ENCODE assay signal across 9 cellular contexts in the genomic region with DNA sequence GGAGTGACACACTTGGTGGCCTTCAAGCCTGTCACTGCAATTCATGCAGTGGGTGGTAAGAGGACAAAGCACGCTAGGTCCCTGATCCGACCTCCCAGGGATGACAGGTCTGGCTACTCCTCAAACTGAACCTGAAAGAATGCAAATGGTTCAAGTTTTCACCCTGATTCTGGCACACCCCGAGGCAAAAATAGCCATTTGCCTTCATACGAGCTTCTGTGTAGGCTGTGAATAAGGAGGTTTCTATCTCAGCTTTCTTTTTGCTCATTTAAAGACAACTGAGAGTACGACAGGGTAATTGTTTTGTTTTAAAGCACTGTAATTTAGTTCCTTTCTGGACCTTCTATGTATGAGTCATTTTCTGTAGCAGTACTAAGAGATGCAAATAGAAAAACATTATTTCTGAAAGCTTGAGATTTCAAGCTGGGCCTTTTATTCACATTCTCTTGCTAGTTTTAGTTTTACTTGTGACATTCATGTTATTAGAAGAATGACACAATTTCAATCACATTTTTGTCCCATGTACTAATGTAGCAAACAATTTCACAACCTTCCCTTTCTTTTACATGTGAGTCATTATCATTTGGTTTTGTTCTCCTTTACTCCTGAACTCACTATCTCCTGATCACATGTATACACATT. TPM values are rescaled to one million over a fixed set of nuclear protein-coding genes. Genes with fewer than 3 reads are reported as not detected.
DNase-seq lines count a peak whose midpoint lies in the region; ATAC-seq and TF ChIP-seq lines count a peak whose summit lies in the region.
"Had no signal": no experiment of that assay in that cellular context is flagged by ENCODE, and none has a peak within 500 bp of the region (broad histone marks: within the 10 kb centered on the region; RNA-seq: fewer than 3 reads in every experiment).

No MANE protein-coding gene starts in this region.

- no peak overlapping the region for H3K4me3 ChIP-seq in BJ (ENCODE audit: low read depth, low read length)

- peak; percentile 94 for ATAC-seq in GM19328 (IDR thresholded peaks at IDR 0.05; ENCODE audit: unreplicated experiment)
- ATAC-seq in HG03175 (IDR thresholded peaks at IDR 0.05; ENCODE audit: unreplicated experiment), result peak; percentile 88
- ATAC-seq: HCT116 had no signal

- no peaks in the 10 kb centered on the region for H3K36me3 ChIP-seq in BJ (ENCODE audit: control insufficient read depth, insufficient read depth, low read length)

- no peak for TF ChIP-seq CTCF in BJ (IDR thresholded peaks at IDR 0.05; ENCODE audit: insufficient read depth, low read depth, low read length)

- DNase-seq in BJ (ENCODE audit: low read depth) (peak; percentile 31), astrocyte of the hippocampus (ENCODE audit: low read depth, low spot score) (peak; percentile 45), NCI-H1105 (lab: John Stamatoyannopoulos, UW) (no peak), COLO668 (lab: John Stamatoyannopoulos, UW; ENCODE audit: unreplicated experiment) (no peak), NCI-H187 (lab: John Stamatoyannopoulos, UW) (no peak)
- DNase-seq in activated CD8-positive, alpha-beta memory T cell treated with anti-CD3 and anti-CD28 coated beads, Interleukin-2, amount 50 U/mL, for 4 hours, result no peak

- CTCF ChIA-PET in BJ (lab: Yijun Ruan, JAX), result interaction anchor here (1.3 to 1.5 kb wide), 2 partner anchors 171 to 172 kb away, joined by 3 to 4 read pairs; no protein-coding TSS in a partner anchor

- POLR2A ChIA-PET in BJ (lab: Charles Lee), result interaction anchor here (0.7 kb wide), 1 partner anchor 172 kb away, joined by 3 read pairs; no protein-coding TSS in a partner anchor

- H3K27me3 ChIP-seq in BJ (ENCODE audit: control insufficient read depth, insufficient read depth, low read length), result no peaks in the 10 kb centered on the region

RNA-seq across cellular contexts. Expression of a gene that starts 56.6 kb away (rescaled TPM):
- polyA plus RNA-seq in BJ (2011; rRNA removed), result 2.0 and 4.0 TPM in 2 replicates
- 0.87 and 1.4 TPM in 2 replicates for polyA minus RNA-seq in BJ (2011; rRNA and poly(A)+ RNA removed)

Comparison
In these comparisons a context has a peak if more than half of its experiments do, and no peak if none do; other contexts are left out.
1. DNase-seq: peak in BJ (single experiment) and astrocyte of the hippocampus (single experiment); none in NCI-H1105 (single experiment), COLO668 (single experiment), NCI-H187 (0 of 2) and activated CD8-positive, alpha-beta memory T cell treated with anti-CD3 and anti-CD28 coated beads, Interleukin-2, amount 50 U/mL, for 4 hours (single experiment).